ENCODE assay signal across 9 cellular contexts in genomic region chr21:36589352-36589971, GRCh38.
DNase-seq lines count a peak whose midpoint lies in the region; ATAC-seq and TF ChIP-seq lines count a peak whose summit lies in the region.
"Had no signal": no experiment of that assay in that cellular context is flagged by ENCODE, and none has a peak within 500 bp of the region (broad histone marks: within the 10 kb centered on the region; RNA-seq: fewer than 3 reads in every experiment).

No MANE protein-coding gene starts in this region.

- CTCF ChIA-PET in HEK293T (lab: Yijun Ruan, JAX) = interaction anchor here (1.3 kb wide), 1 partner anchor 81 kb away, joined by 3 read pairs; no protein-coding TSS in a partner anchor

- in situ Hi-C loops in SK-MEL-5 (cut with HindIII; ENCODE audit: low pct_unique_long_range_greater_than_20kb, low sequenced_read_pairs) = no loop called here

- H3K4me3 ChIP-seq in psoas muscle = no peak overlapping the region
- H3K4me3 ChIP-seq: SJSA1 had no signal

- intact Hi-C loops in psoas muscle (cut with DNase I) = loop anchor here (2.0 to 5.0 kb wide), 3 partner anchors 167 to 852 kb away; no protein-coding TSS in a partner anchor

- WGBS in psoas muscle, 3 donors = 24 to 40% (median 28%) methylated on average over 10 of the region's 10 CpGs

- H3K27me3 ChIP-seq in psoas muscle (ENCODE audit: insufficient read depth in 3 of 3, low read length in 2 of 3) = peaks cover 0 to 2% (median 0%) of the 10 kb centered on the region in 3 donors

- no peaks in the 10 kb centered on the region for H3K4me1 ChIP-seq in psoas muscle
- H3K4me1 ChIP-seq: SJSA1 had no signal

- DNase-seq in DMS 273 (lab: John Stamatoyannopoulos, UW; ENCODE audit: unreplicated experiment) = peak; percentile 84
- peak; percentile 74 for DNase-seq in HEK293T (ENCODE audit: extremely low spot score)
- peak; percentile 76 for DNase-seq in SK-MEL-5 (ENCODE audit: low read depth, low spot score)
- DNase-seq in fibroblast of peridontal ligament (ENCODE audit: extremely low read depth) = peak; percentile 54
- DNase-seq in psoas muscle = peak; percentile 45 to 72
- DNase-seq in KG1 (lab: John Stamatoyannopoulos, UW) = no peak

- peak; percentile 44 to 81 (median 74) for ATAC-seq in psoas muscle
- no peak for ATAC-seq in HG03378 (IDR thresholded peaks at IDR 0.05; ENCODE audit: unreplicated experiment)
- ATAC-seq in GM18861 (IDR thresholded peaks at IDR 0.05; ENCODE audit: unreplicated experiment) = no peak

- no peak overlapping the region for H3K27ac ChIP-seq in psoas muscle
- H3K27ac ChIP-seq: SJSA1 had no signal

- peak; percentile 50 for TF ChIP-seq CTCF in psoas muscle (IDR thresholded peaks at IDR 0.05)

- no peaks in the 10 kb centered on the region for H3K9me3 ChIP-seq in psoas muscle
- H3K9me3 ChIP-seq: SJSA1 had no signal

- no peaks in the 10 kb centered on the region for H3K36me3 ChIP-seq in psoas muscle (ENCODE audit: insufficient read depth in 1 of 2, low read depth in 1 of 2)
- H3K36me3 ChIP-seq: SJSA1 had no signal

- POLR2A ChIA-PET in HEK293T (lab: Yijun Ruan, JAX) = no interaction called here

TF ChIP-seq in HEK293T, 16 proteins besides CTCF, POLR2A, EP300 and RAD21:
- peak; percentile 89 for TF ChIP-seq PKNOX1 (IDR thresholded peaks at IDR 0.05)
- TF ChIP-seq BHLHE40 (IDR thresholded peaks at IDR 0.05; ENCODE audit: borderline replicate concordance) = no peak
- TF ChIP-seq L3MBTL2 (conservative IDR thresholded peaks at IDR 0.05) = 0 out of 2 replicates have a peak, but pooled peaks have one; percentile 33

Comparison
In these comparisons a context has a peak if more than half of its experiments do, and no peak if none do; other contexts are left out.
1. ATAC-seq: peak in psoas muscle (4 of 4); none in HG03378 (single experiment) and GM18861 (single experiment).